In the genomic region with DNA sequence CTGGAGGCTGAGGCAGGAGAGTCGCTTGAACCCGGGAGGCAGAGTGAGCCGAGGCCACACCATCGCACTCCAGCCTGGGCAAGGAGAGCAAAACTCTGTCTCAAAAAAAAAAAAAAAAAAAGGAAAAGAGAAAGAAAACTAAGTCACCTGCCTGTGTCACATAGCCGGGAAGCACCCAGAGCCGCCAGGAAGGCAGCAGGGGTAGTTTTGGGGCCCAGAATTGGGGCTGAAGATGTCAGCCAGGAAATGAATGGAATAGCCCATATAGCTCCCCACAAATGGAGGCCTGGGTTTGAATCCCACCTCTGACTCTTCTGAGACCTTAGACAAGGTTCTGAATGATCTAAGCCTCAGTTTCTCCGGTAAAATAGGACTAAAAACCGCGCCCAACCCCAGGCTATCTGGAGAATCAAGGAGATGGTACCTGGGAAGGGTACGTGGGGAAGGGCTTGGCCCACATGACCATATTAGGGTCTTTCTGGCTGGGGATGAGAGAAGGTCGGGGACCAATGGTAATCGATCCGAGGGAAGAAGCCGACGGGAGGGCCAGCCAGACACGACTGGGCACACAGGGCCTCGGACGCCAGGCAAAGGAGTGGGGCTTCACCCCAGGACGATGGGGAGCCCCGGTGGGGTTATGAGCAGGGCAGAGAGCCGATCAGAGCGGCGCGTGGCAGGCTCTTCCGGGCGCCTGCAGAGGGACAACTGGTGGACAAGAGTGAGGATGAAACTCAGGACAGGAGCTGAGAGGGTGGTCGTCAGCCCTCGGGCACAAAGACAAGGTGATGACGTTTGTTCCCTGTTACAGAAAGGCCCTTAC, we compare ENCODE assay signal across 8 cellular contexts. TPM values are rescaled to one million over a fixed set of nuclear protein-coding genes. Genes with fewer than 3 reads are reported as not detected.
DNase-seq lines count a peak whose midpoint lies in the region; ATAC-seq lines count a peak whose summit lies in the region.

No MANE protein-coding gene starts in this region.

- intact Hi-C loops in posterior cingulate gyrus (cut with DNase I): loop anchor here (2.0 kb wide), 1 partner anchor 50 kb away; no protein-coding TSS in a partner anchor

- peak; percentile 54 for DNase-seq in NCI-H146 treated with DMSO at 0.1 percent for 48 hours (lab: John Stamatoyannopoulos, UW; ENCODE audit: unreplicated experiment)
- no peak for DNase-seq in NCI-H146 (lab: John Stamatoyannopoulos, UW)
- DNase-seq in OCI-M1 (lab: John Stamatoyannopoulos, UW): peak; percentile 43
- no peak for DNase-seq in effector memory CD8-positive, alpha-beta T cell
- peak in 3 of 10 donors; percentile 41 to 70 (median 51) for DNase-seq in naive thymus-derived CD8-positive, alpha-beta T cell
- DNase-seq in posterior cingulate gyrus: no peak
- DNase-seq in NCI-H226: no peak

- H3K36me3 Mint-ChIP-seq in effector memory CD8-positive, alpha-beta T cell (ENCODE audit: insufficient read depth): peaks cover 48% of the 10 kb centered on the region
- peaks cover 0 to 6% (median 0%) of the 10 kb centered on the region in 3 donors for H3K36me3 Mint-ChIP-seq in naive thymus-derived CD8-positive, alpha-beta T cell

- H3K9me3 Mint-ChIP-seq in effector memory CD8-positive, alpha-beta T cell: no peaks in the 10 kb centered on the region
- peaks cover 0 to 2% (median 0%) of the 10 kb centered on the region in 9 donors for H3K9me3 Mint-ChIP-seq in naive thymus-derived CD8-positive, alpha-beta T cell

- H3K27me3 Mint-ChIP-seq in effector memory CD8-positive, alpha-beta T cell: peaks cover 25 to 35% of the 10 kb centered on the region in 2 donors
- H3K27me3 Mint-ChIP-seq in naive thymus-derived CD8-positive, alpha-beta T cell: peaks cover 11 to 28% (median 20%) of the 10 kb centered on the region in 5 donors

- peak; percentile 19 for ATAC-seq in HG02588 (IDR thresholded peaks at IDR 0.05; ENCODE audit: unreplicated experiment)
- peak; percentile 35 for ATAC-seq in effector memory CD8-positive, alpha-beta T cell (replicated peaks)
- ATAC-seq in naive thymus-derived CD8-positive, alpha-beta T cell: peak; percentile 37 to 46

- H3K4me3 Mint-ChIP-seq in effector memory CD8-positive, alpha-beta T cell: peak overlapping the region; percentile 86 to 87
- peak overlapping the region; percentile 73 to 91 (median 89) for H3K4me3 Mint-ChIP-seq in naive thymus-derived CD8-positive, alpha-beta T cell

- peaks cover 35 to 40% of the 10 kb centered on the region in 2 donors for H3K4me1 Mint-ChIP-seq in effector memory CD8-positive, alpha-beta T cell (ENCODE audit: low read depth in 2 of 2)
- H3K4me1 Mint-ChIP-seq in naive thymus-derived CD8-positive, alpha-beta T cell: peaks cover 25 to 54% (median 46%) of the 10 kb centered on the region in 4 donors

- POLR2A ChIA-PET in naive thymus-derived CD8-positive, alpha-beta T cell (lab: Charles Lee): interaction anchor here (0.6 to 4.0 kb wide), 12 partner anchors 9 to 334 kb away, joined by 3 to 20 read pairs (median 5); partner anchors contain the start of genes CCDC124 and JUND

- H3K27ac Mint-ChIP-seq in effector memory CD8-positive, alpha-beta T cell: peak overlapping the region; percentile 95 to 98
- H3K27ac Mint-ChIP-seq in naive thymus-derived CD8-positive, alpha-beta T cell: peak overlapping the region; percentile 60 to 99 (median 93)

RNA-seq across cellular contexts. Expression of gene CCDC124, which starts 14.4 kb away (rescaled TPM):
- 10 to 100 TPM; 36.2 to 36.9 TPM for total RNA-seq in naive thymus-derived CD8-positive, alpha-beta T cell
- 10 to 100 TPM; 36.4 to 53.6 (median 43.5) TPM for polyA plus RNA-seq in naive thymus-derived CD8-positive, alpha-beta T cell

RNA-seq across cellular contexts. Expression of gene KCNN1, which starts 19.7 kb away (rescaled TPM):
- not detected for total RNA-seq in naive thymus-derived CD8-positive, alpha-beta T cell
- polyA plus RNA-seq in naive thymus-derived CD8-positive, alpha-beta T cell: not detected

Comparison
In these comparisons a context has a peak if more than half of its experiments do, and no peak if none do; other contexts are left out.
1. DNase-seq: peak in NCI-H146 treated with DMSO at 0.1 percent for 48 hours (single experiment) and OCI-M1 (single experiment); none in NCI-H146 (single experiment), effector memory CD8-positive, alpha-beta T cell (0 of 3), posterior cingulate gyrus (0 of 10) and NCI-H226 (single experiment).
2. Peak in every context shown above with its lines, with median percentiles within 50 percentile points of each other: ATAC-seq.